22 cellular contexts compared by ENCODE assay signal in genomic region chr15:98586066-98586465, GRCh38.
"Had no signal": no experiment of that assay in that cellular context is flagged by ENCODE, and none has a peak within 500 bp of the region (broad histone marks: within the 10 kb centered on the region; RNA-seq: fewer than 3 reads in every experiment).

No MANE protein-coding gene starts in this region.

- H3K4me1 Mint-ChIP-seq: naive B cell had no signal

- H3K36me3 ChIP-seq: left ventricle myocardium inferior, prostate gland, transverse colon, uterus had no signal

- ATAC-seq: activated T-cell treated with anti-CD3 and anti-CD28 coated beads, Interleukin-2, amount 50 U/mL, for 72 hours; foreskin keratinocyte; mucosa of descending colon; right cardiac atrium; WTC11 had no signal

- H3K4me3 ChIP-seq: left ventricle myocardium inferior, mucosa of descending colon, prostate gland, skin epidermis, transverse colon, uterus had no signal

- H3K4me1 ChIP-seq: foreskin keratinocyte, prostate gland, transverse colon, uterus had no signal

- H3K27ac ChIP-seq: epithelial cell of prostate, foreskin keratinocyte, left ventricle myocardium inferior, prostate gland, skin epidermis, transverse colon, uterus had no signal

- H3K9me3 Mint-ChIP-seq: activated T-cell treated with anti-CD3 and anti-CD28 coated beads, Interleukin-2, amount 50 U/mL, for 72 hours; naive B cell; stimulated activated naive CD8-positive, alpha-beta T cell treated with anti-CD3 and anti-CD28 coated beads, Interleukin-15, Interleukin-2, amounts not matched to agents 100 ng/mL and 50 ng/mL, for 24 hours; T-helper 2 cell treated with Interferon-gamma antibody and Interleukin-4, amounts not matched to agents 5 μg/mL and 100 μg/mL, for 36 hours; WTC11 had no signal

- H3K4me3 Mint-ChIP-seq: activated T-cell treated with anti-CD3 and anti-CD28 coated beads, Interleukin-2, amount 50 U/mL, for 72 hours; brain; naive B cell; stimulated activated naive CD8-positive, alpha-beta T cell treated with anti-CD3 and anti-CD28 coated beads, Interleukin-15, Interleukin-2, amounts not matched to agents 100 ng/mL and 50 ng/mL, for 24 hours; T-helper 2 cell treated with Interferon-gamma antibody and Interleukin-4, amounts not matched to agents 5 μg/mL and 100 μg/mL, for 36 hours; WTC11 had no signal

- H3K27ac Mint-ChIP-seq: activated T-cell treated with anti-CD3 and anti-CD28 coated beads, Interleukin-2, amount 50 U/mL, for 72 hours; brain; naive B cell; stimulated activated naive CD8-positive, alpha-beta T cell treated with anti-CD3 and anti-CD28 coated beads, Interleukin-15, Interleukin-2, amounts not matched to agents 100 ng/mL and 50 ng/mL, for 24 hours; T-helper 2 cell treated with Interferon-gamma antibody and Interleukin-4, amounts not matched to agents 5 μg/mL and 100 μg/mL, for 36 hours; WTC11 had no signal

- H3K36me3 Mint-ChIP-seq: brain, naive B cell, WTC11 had no signal

- H3K9me3 ChIP-seq: left ventricle myocardium inferior, mucosa of descending colon, prostate gland, transverse colon, uterus had no signal

- DNase-seq: activated CD4-positive, alpha-beta T cell treated with anti-CD3 and anti-CD28 coated beads for 4 hours; activated CD8-positive, alpha-beta memory T cell treated with anti-CD3 and anti-CD28 coated beads for 24 hours; activated CD8-positive, alpha-beta memory T cell treated with anti-CD3 and anti-CD28 coated beads, Interleukin-2, amount 50 U/mL, for 48 hours; activated effector memory CD4-positive, alpha-beta T cell treated with anti-CD3 and anti-CD28 coated beads, Interleukin-2, amount 50 U/mL, for 16 hours; activated T-cell treated with anti-CD3 and anti-CD28 coated beads, Interleukin-2, amount 50 U/mL, for 72 hours; foreskin keratinocyte; left ventricle myocardium inferior; mammary epithelial cell; mucosa of descending colon; naive B cell; right cardiac atrium; stimulated activated CD4-positive, alpha-beta T cell treated with anti-CD3 and anti-CD28 coated beads, Interleukin-15, amount 100 ng/mL, for 24 hours; stimulated activated CD4-positive, alpha-beta T cell treated with anti-CD3 and anti-CD28 coated beads, Interleukin-2, amount 100 ng/mL, for 48 hours; transverse colon; uterus had no signal
